2 cellular contexts compared by ENCODE assay signal in the genomic region with DNA sequence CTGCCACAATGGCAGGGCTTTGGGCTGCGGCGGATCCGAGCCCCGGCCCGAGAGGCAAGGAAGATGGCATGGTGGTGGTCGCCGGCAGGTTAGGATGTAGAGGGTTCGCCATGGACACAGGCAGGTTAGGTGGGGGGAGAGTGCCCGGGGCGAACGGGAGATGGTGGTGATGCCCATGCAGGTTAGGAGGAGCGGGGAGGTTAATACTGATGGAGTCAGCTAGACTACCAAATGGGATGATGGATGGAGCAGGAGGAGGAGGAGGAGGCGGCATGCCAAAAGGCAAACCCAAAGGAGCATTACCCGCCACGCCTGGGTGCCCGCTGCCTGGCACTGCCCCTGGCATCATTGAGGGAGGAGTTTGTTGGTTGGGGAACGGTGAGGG.
TF ChIP-seq lines count a peak whose summit lies in the region.

No MANE protein-coding gene starts in this region.

TF ChIP-seq in A549, 52 proteins besides CTCF, POLR2A, EP300 and RAD21:
- TF ChIP-seq ZNF302 (CRISPR knock-in tag; IDR thresholded peaks at IDR 0.05) (no peak), E2F6 (IDR thresholded peaks at IDR 0.05; ENCODE audit: borderline replicate concordance, low read depth) (no peak), FOSB (CRISPR knock-in tag; IDR thresholded peaks at IDR 0.05) (no peak), KDM1A (IDR thresholded peaks at IDR 0.05; ENCODE audit: low read depth) (no peak), POLR2AphosphoS2 (conservative IDR thresholded peaks at IDR 0.05; ENCODE audit: low read length) (no peak), HEYL (CRISPR knock-in tag; IDR thresholded peaks at IDR 0.05) (no peak), ZC3H11A (IDR thresholded peaks at IDR 0.05) (no peak), HOXB13 (CRISPR knock-in tag; IDR thresholded peaks at IDR 0.05; ENCODE audit: low read depth) (no peak), NPAS2 (CRISPR knock-in tag; IDR thresholded peaks at IDR 0.05; ENCODE audit: borderline replicate concordance) (no peak), TFCP2L1 (CRISPR knock-in tag; IDR thresholded peaks at IDR 0.05) (no peak), RCOR1 (IDR thresholded peaks at IDR 0.05; ENCODE audit: low read depth, low read length) (no peak), HOXB5 (CRISPR knock-in tag; IDR thresholded peaks at IDR 0.05) (no peak), HES2 (IDR thresholded peaks at IDR 0.05) (no peak), PHF8 (IDR thresholded peaks at IDR 0.05; ENCODE audit: borderline replicate concordance, low read depth) (no peak), NFE2L2 (conservative IDR thresholded peaks at IDR 0.05; ENCODE audit: low read length) (no peak), TP53 (CRISPR knock-in tag; IDR thresholded peaks at IDR 0.05) (no peak), ELK1 (IDR thresholded peaks at IDR 0.05; ENCODE audit: low read depth, low read length) (no peak)
- TF ChIP-seq, protein P1, sequence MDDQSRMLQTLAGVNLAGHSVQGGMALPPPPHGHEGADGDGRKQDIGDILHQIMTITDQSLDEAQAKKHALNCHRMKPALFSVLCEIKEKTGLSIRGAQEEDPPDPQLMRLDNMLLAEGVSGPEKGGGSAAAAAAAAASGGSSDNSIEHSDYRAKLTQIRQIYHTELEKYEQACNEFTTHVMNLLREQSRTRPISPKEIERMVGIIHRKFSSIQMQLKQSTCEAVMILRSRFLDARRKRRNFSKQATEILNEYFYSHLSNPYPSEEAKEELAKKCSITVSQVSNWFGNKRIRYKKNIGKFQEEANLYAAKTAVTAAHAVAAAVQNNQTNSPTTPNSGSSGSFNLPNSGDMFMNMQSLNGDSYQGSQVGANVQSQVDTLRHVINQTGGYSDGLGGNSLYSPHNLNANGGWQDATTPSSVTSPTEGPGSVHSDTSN (IDR thresholded peaks at IDR 0.05) = no peak
- TF ChIP-seq, protein P2, sequence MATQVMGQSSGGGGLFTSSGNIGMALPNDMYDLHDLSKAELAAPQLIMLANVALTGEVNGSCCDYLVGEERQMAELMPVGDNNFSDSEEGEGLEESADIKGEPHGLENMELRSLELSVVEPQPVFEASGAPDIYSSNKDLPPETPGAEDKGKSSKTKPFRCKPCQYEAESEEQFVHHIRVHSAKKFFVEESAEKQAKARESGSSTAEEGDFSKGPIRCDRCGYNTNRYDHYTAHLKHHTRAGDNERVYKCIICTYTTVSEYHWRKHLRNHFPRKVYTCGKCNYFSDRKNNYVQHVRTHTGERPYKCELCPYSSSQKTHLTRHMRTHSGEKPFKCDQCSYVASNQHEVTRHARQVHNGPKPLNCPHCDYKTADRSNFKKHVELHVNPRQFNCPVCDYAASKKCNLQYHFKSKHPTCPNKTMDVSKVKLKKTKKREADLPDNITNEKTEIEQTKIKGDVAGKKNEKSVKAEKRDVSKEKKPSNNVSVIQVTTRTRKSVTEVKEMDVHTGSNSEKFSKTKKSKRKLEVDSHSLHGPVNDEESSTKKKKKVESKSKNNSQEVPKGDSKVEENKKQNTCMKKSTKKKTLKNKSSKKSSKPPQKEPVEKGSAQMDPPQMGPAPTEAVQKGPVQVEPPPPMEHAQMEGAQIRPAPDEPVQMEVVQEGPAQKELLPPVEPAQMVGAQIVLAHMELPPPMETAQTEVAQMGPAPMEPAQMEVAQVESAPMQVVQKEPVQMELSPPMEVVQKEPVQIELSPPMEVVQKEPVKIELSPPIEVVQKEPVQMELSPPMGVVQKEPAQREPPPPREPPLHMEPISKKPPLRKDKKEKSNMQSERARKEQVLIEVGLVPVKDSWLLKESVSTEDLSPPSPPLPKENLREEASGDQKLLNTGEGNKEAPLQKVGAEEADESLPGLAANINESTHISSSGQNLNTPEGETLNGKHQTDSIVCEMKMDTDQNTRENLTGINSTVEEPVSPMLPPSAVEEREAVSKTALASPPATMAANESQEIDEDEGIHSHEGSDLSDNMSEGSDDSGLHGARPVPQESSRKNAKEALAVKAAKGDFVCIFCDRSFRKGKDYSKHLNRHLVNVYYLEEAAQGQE (IDR thresholded peaks at IDR 0.05) = no peak

TF ChIP-seq in K562, 482 proteins besides CTCF, POLR2A, EP300 and RAD21:
- TF ChIP-seq ZBTB1 (CRISPR knock-in tag; IDR thresholded peaks at IDR 0.05; ENCODE audit: borderline replicate concordance, low read depth) = no peak
- no peak for TF ChIP-seq SPI1 (IDR thresholded peaks at IDR 0.05; ENCODE audit: borderline replicate concordance, low read depth, low read length)
- TF ChIP-seq, protein P3, sequence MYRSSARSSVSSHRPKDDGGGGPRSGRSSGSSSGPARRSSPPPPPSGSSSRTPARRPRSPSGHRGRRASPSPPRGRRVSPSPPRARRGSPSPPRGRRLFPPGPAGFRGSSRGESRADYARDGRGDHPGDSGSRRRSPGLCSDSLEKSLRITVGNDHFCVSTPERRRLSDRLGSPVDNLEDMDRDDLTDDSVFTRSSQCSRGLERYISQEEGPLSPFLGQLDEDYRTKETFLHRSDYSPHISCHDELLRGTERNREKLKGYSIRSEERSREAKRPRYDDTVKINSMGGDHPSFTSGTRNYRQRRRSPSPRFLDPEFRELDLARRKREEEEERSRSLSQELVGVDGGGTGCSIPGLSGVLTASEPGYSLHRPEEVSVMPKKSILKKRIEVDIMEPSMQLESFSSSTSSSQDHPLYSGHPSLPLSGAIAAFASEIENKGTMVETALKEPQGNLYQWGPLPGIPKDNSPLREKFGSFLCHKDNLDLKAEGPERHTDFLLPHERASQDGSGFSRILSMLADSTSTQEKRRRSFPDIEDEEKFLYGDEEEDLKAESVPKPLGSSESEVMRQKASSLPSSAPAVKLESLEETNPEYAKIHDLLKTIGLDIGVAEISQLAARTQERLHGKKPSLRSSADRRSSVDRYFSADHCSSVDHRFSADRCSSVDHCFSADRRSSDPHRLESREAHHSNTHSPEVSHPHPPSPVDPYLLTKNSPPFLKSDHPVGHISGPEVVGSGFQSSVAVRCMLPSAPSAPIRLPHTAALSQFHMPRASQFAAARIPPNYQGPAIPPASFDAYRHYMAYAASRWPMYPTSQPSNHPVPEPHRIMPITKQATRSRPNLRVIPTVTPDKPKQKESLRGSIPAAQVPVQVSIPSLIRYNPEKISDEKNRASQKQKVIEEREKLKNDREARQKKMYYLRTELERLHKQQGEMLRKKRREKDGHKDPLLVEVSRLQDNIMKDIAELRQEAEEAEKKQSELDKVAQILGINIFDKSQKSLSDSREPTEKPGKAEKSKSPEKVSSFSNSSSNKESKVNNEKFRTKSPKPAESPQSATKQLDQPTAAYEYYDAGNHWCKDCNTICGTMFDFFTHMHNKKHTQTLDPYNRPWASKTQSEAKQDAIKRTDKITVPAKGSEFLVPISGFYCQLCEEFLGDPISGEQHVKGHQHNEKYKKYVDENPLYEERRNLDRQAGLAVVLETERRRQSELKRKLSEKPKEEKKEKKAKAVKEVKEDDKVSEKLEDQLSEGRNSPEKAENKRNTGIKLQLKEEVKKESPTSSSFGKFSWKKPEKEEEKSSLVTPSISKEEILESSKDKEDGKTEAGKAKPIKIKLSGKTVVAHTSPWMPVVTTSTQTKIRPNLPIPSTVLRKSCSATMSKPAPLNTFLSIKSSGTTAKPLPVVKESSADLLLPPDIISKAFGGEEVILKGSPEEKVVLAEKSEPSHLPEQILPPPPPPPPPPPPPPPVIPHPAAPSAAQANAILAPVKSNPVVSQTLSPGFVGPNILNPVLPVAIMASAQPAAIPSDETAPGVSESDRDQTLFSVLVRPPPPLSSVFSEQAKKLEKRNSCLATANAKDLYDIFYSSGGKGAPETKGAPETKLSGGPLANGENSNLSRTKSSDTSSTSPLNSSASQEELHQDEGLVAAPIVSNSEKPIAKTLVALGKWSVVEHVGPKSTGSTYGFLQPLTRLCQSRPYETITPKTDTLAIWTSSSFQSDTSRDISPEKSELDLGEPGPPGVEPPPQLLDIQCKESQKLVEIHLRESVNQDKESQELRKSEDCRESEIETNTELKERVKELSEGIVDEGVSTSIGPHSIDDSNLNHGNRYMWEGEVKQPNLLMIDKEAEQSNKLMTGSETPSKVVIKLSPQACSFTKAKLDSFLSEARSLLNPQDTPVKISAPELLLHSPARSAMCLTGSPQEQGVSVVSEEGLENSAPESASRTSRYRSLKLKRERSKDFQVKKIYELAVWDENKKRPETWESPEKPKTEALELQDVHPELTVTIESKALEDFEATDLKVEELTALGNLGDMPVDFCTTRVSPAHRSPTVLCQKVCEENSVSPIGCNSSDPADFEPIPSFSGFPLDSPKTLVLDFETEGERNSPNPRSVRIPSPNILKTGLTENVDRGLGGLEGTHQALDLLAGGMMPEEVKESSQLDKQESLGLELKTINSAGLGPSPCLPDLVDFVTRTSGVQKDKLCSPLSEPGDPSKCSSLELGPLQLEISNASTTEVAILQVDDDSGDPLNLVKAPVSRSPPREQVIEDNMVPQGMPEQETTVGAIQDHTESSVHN (IDR thresholded peaks at IDR 0.05; ENCODE audit: borderline replicate concordance in 1 of 2, low read depth in 1 of 2) = no peak
- TF ChIP-seq SMC3 (conservative IDR thresholded peaks at IDR 0.05; ENCODE audit: insufficient read depth, low read depth, low read length) = no peak
- TF ChIP-seq ZNF780A (CRISPR knock-in tag; IDR thresholded peaks at IDR 0.05) = no peak
- TF ChIP-seq ZNF165 (CRISPR knock-in tag; IDR thresholded peaks at IDR 0.05; ENCODE audit: borderline replicate concordance) = no peak
- TF ChIP-seq POLR2B (IDR thresholded peaks at IDR 0.05; ENCODE audit: low read depth, partially characterized antibody) = peak; percentile 44
- TF ChIP-seq HMG20B (CRISPR knock-in tag; IDR thresholded peaks at IDR 0.05) = no peak
- TF ChIP-seq RBFOX2 (IDR thresholded peaks at IDR 0.05; ENCODE audit: low read depth, low read length) = peak; percentile 68
- no peak for TF ChIP-seq STAT6 (CRISPR knock-in tag; IDR thresholded peaks at IDR 0.05)
- TF ChIP-seq ZZZ3 (IDR thresholded peaks at IDR 0.05) = no peak
- peak; percentile 76; the same call in 1 of the 2 replicates for TF ChIP-seq THRB (CRISPR knock-in tag; conservative IDR thresholded peaks at IDR 0.05)
- TF ChIP-seq RBM22 (IDR thresholded peaks at IDR 0.05; ENCODE audit: low read depth, low read length, poor library complexity, severe bottlenecking) = peak; percentile 87
- TF ChIP-seq TRIM28 (IDR thresholded peaks at IDR 0.05) = no peak
- no peak for TF ChIP-seq ETV1 (tag; conservative IDR thresholded peaks at IDR 0.05; ENCODE audit: low read depth)
- TF ChIP-seq NR2C2 (CRISPR knock-in tag; IDR thresholded peaks at IDR 0.05) = no peak
- TF ChIP-seq NR2C2 (tag; IDR thresholded peaks at IDR 0.05) = no peak
- TF ChIP-seq NFIC (IDR thresholded peaks at IDR 0.05) = 0 out of 2 replicates have a peak, but pooled peaks have one; percentile 3
- TF ChIP-seq POLR2G (IDR thresholded peaks at IDR 0.05; ENCODE audit: low read depth, low read length) = peak; percentile 77
- TF ChIP-seq STAG1 (CRISPR knock-in tag; IDR thresholded peaks at IDR 0.05; ENCODE audit: borderline replicate concordance) = no peak
